6 cellular contexts compared by ENCODE assay signal in the genomic region with DNA sequence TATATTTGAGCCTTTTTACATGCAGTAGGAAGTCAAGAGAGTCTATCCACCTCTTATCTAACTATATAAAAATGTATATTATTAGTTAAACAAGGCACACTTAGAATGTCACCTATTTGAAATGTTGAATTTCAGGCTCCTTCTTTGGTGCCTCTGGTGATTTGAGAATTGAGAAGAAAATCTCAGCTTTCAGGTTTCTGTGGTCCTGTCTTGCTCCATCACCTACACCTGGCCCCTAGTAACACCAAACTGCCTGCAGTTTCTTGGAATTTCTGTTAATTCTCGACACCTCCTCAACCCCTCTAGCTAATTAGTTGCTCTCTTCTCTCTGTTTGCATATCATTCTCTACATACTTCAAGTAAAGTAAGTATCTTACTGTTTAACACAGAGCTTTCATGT.
"Had no signal": no experiment of that assay in that cellular context is flagged by ENCODE, and none has a peak within 500 bp of the region (broad histone marks: within the 10 kb centered on the region; RNA-seq: fewer than 3 reads in every experiment).

No MANE protein-coding gene starts in this region.

- H2AFZ ChIP-seq: GM23248 had no signal

- H3K4me3 ChIP-seq: GM23248, HAP-1 had no signal

- H3K9me3 ChIP-seq: HAP-1 had no signal

- H3K4me1 ChIP-seq: HAP-1 had no signal

- H3K27ac ChIP-seq: GM23248 had no signal

- ATAC-seq: HCT116 had no signal

- DNase-seq: GM23248, GOT3, H7, IMR-90 had no signal

- H3K9ac ChIP-seq: GM23248 had no signal
